Comparison of ENCODE assay signal across 16 cellular contexts in the genomic region with DNA sequence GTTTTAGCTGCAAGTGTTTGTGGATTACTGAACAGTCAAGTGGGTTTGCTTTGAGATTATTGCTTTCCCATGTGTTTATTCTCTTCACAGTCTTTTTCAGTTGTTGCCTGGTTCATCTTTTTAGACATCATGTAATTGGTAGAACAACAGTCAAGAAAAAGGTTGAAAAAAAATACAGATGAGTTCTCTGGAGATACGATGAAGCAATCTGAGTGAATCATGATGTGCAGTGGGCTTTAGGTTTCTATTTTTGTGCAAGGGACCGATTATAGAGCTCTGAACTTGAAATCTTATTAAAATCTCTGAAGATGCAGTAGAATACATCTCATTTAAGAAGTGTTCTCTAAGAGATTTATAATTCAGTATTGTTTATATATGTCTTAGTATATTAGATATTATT.
DNase-seq lines count a peak whose midpoint lies in the region; ATAC-seq and TF ChIP-seq lines count a peak whose summit lies in the region.
"Had no signal": no experiment of that assay in that cellular context is flagged by ENCODE, and none has a peak within 500 bp of the region (broad histone marks: within the 10 kb centered on the region; RNA-seq: fewer than 3 reads in every experiment).

No MANE protein-coding gene starts in this region.

- H3K27me3 ChIP-seq in osteoblast (ENCODE audit: insufficient read depth, low read length): no peaks in the 10 kb centered on the region
- no peaks in the 10 kb centered on the region for H3K27me3 ChIP-seq in Caco-2 (replicated peaks; ENCODE audit: control insufficient read depth, insufficient read depth, low read length)

- CTCF ChIA-PET in Caco-2 (lab: Charles Lee): no interaction called here

- intact Hi-C loops in Right ventricle myocardium inferior (cut with DNase I) (no loop called here), Caco-2 (cut with micrococcal nuclease; ENCODE audit: unreplicated experiment) (no loop called here)

- H4K20me1 ChIP-seq in osteoblast (ENCODE audit: insufficient read depth, low read length): no peaks in the 10 kb centered on the region

- H2AFZ ChIP-seq in osteoblast (ENCODE audit: low read length): no peak overlapping the region

- POLR2A ChIA-PET in Caco-2 (lab: Charles Lee): interaction anchor here (0.6 kb wide), 1 partner anchor 54 kb away, joined by 3 read pairs; no protein-coding TSS in a partner anchor

- peaks cover 10% of the 10 kb centered on the region for H3K9me3 Mint-ChIP-seq in Caco-2 (ENCODE audit: unreplicated experiment)

- ATAC-seq in Right ventricle myocardium inferior (no peak), HG03097 (IDR thresholded peaks at IDR 0.05; ENCODE audit: low FRiP score, unreplicated experiment) (no peak)
- ATAC-seq: HCT116 had no signal

- H3K4me2 ChIP-seq in osteoblast (ENCODE audit: insufficient read depth, low read length): no peak overlapping the region

- H3K36me3 ChIP-seq in osteoblast (ENCODE audit: insufficient read depth, low read length): no peaks in the 10 kb centered on the region
- H3K36me3 ChIP-seq in Caco-2 (ENCODE audit: control insufficient read depth, insufficient read depth, low read length): no peaks in the 10 kb centered on the region

- H3K27ac Mint-ChIP-seq in Caco-2 (ENCODE audit: unreplicated experiment): no peak overlapping the region
- H3K27ac Mint-ChIP-seq: B cell; CD4-positive, alpha-beta T cell had no signal

- BruUV-seq in Caco-2 (replicated peaks; lab: Mats Ljungman, UMichigan): no TSS peak

- DNase-seq in LHCN-M2 (ENCODE audit: low read depth) (peak; percentile 75), choroid plexus epithelial cell (ENCODE audit: low read depth) (peak; percentile 62), fibroblast of pulmonary artery (ENCODE audit: low read depth) (peak; percentile 11), osteoblast (ENCODE audit: insufficient read length, low spot score, missing footprints) (peak; percentile 2), kidney tubule cell (ENCODE audit: low spot score) (no peak), Right ventricle myocardium inferior (ENCODE audit: missing footprints) (no peak), Caco-2 (no peak)
- DNase-seq: C1 segment of cervical spinal cord; CD4-positive, alpha-beta T cell; DMS153; DMS79 treated with DMSO at 0.1 percent for 48 hours; EL had no signal

- H3K4me3 ChIP-seq in choroid plexus epithelial cell (ENCODE audit: low read depth, low read length) (no peak overlapping the region), fibroblast of pulmonary artery (replicated peaks; ENCODE audit: low read depth, low read length) (no peak overlapping the region), osteoblast (ENCODE audit: insufficient read depth, low read length) (no peak overlapping the region), Caco-2 (ENCODE audit: low read depth, low read length) (no peak overlapping the region)

- no peak overlapping the region for H3K27ac ChIP-seq in osteoblast (ENCODE audit: low read depth, low read length)
- H3K27ac ChIP-seq: HL-60 had no signal

- H3K4me3 Mint-ChIP-seq in Caco-2 (ENCODE audit: unreplicated experiment): no peak overlapping the region
- H3K4me3 Mint-ChIP-seq: B cell; CD4-positive, alpha-beta T cell had no signal

- no peaks in the 10 kb centered on the region for H3K9me3 ChIP-seq in osteoblast (ENCODE audit: low read depth, low read length)
- no peaks in the 10 kb centered on the region for H3K9me3 ChIP-seq in Caco-2

- H3K27me3 Mint-ChIP-seq in Caco-2 (ENCODE audit: insufficient read depth, unreplicated experiment): no peaks in the 10 kb centered on the region
- H3K27me3 Mint-ChIP-seq: CD4-positive, alpha-beta T cell had no signal

- H3K79me2 ChIP-seq in osteoblast (ENCODE audit: insufficient read depth, low read length): no peaks in the 10 kb centered on the region

- no peaks in the 10 kb centered on the region for H3K36me3 Mint-ChIP-seq in Caco-2 (ENCODE audit: insufficient read depth, unreplicated experiment)

- TF ChIP-seq CTCF in choroid plexus epithelial cell (conservative IDR thresholded peaks at IDR 0.05; ENCODE audit: low read depth, low read length): no peak
- TF ChIP-seq CTCF in fibroblast of pulmonary artery (IDR thresholded peaks at IDR 0.05; ENCODE audit: low read length, missing control alignments): no peak
- TF ChIP-seq CTCF in osteoblast (IDR thresholded peaks at IDR 0.05; ENCODE audit: extremely low read depth, low read depth, low read length): no peak
- no peak for TF ChIP-seq CTCF in Caco-2 (IDR thresholded peaks at IDR 0.05; ENCODE audit: insufficient read depth in 1 of 2, low read depth in 1 of 2, low read length in 1 of 2, severe bottlenecking in 1 of 2, unreplicated experiment in 1 of 2)

- no peaks in the 10 kb centered on the region for H3K4me1 Mint-ChIP-seq in Caco-2 (ENCODE audit: low read depth, unreplicated experiment)
- H3K4me1 Mint-ChIP-seq: B cell had no signal

- H3K4me1 ChIP-seq in osteoblast (ENCODE audit: insufficient read depth, low read length) (no peaks in the 10 kb centered on the region), Caco-2 (no peaks in the 10 kb centered on the region)

Comparison
In these comparisons a context has a peak if more than half of its experiments do, and no peak if none do; other contexts are left out.
1. DNase-seq: peak in LHCN-M2 (single experiment), choroid plexus epithelial cell (single experiment), fibroblast of pulmonary artery (single experiment) and osteoblast (single experiment); none in kidney tubule cell (single experiment), Right ventricle myocardium inferior (single experiment) and Caco-2 (0 of 2).